1 cellular context compared by ENCODE assay signal in the genomic region with DNA sequence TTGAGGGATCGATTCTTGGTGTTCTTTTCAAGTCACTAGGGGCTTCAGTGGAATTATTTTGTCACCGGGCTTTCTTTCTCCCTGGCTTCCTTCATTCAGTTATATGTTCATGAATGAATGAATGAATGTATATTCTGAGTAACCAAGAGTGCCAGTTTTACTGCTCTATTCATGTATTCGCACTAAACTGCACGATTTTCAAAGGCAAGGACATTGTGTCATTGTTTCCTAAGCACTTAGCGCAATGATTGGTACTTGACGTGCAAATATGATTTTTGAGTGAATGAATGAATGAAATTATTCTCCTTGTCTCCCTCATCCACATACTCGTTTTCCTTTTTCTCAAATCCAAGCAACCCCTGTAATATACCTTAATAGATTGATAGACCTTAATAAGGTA.
TF ChIP-seq lines count a peak whose summit lies in the region.

No MANE protein-coding gene starts in this region.

TF ChIP-seq in GM23338, 12 proteins besides CTCF, POLR2A, EP300 and RAD21 (continued from another document):
- TF ChIP-seq, protein P1, sequence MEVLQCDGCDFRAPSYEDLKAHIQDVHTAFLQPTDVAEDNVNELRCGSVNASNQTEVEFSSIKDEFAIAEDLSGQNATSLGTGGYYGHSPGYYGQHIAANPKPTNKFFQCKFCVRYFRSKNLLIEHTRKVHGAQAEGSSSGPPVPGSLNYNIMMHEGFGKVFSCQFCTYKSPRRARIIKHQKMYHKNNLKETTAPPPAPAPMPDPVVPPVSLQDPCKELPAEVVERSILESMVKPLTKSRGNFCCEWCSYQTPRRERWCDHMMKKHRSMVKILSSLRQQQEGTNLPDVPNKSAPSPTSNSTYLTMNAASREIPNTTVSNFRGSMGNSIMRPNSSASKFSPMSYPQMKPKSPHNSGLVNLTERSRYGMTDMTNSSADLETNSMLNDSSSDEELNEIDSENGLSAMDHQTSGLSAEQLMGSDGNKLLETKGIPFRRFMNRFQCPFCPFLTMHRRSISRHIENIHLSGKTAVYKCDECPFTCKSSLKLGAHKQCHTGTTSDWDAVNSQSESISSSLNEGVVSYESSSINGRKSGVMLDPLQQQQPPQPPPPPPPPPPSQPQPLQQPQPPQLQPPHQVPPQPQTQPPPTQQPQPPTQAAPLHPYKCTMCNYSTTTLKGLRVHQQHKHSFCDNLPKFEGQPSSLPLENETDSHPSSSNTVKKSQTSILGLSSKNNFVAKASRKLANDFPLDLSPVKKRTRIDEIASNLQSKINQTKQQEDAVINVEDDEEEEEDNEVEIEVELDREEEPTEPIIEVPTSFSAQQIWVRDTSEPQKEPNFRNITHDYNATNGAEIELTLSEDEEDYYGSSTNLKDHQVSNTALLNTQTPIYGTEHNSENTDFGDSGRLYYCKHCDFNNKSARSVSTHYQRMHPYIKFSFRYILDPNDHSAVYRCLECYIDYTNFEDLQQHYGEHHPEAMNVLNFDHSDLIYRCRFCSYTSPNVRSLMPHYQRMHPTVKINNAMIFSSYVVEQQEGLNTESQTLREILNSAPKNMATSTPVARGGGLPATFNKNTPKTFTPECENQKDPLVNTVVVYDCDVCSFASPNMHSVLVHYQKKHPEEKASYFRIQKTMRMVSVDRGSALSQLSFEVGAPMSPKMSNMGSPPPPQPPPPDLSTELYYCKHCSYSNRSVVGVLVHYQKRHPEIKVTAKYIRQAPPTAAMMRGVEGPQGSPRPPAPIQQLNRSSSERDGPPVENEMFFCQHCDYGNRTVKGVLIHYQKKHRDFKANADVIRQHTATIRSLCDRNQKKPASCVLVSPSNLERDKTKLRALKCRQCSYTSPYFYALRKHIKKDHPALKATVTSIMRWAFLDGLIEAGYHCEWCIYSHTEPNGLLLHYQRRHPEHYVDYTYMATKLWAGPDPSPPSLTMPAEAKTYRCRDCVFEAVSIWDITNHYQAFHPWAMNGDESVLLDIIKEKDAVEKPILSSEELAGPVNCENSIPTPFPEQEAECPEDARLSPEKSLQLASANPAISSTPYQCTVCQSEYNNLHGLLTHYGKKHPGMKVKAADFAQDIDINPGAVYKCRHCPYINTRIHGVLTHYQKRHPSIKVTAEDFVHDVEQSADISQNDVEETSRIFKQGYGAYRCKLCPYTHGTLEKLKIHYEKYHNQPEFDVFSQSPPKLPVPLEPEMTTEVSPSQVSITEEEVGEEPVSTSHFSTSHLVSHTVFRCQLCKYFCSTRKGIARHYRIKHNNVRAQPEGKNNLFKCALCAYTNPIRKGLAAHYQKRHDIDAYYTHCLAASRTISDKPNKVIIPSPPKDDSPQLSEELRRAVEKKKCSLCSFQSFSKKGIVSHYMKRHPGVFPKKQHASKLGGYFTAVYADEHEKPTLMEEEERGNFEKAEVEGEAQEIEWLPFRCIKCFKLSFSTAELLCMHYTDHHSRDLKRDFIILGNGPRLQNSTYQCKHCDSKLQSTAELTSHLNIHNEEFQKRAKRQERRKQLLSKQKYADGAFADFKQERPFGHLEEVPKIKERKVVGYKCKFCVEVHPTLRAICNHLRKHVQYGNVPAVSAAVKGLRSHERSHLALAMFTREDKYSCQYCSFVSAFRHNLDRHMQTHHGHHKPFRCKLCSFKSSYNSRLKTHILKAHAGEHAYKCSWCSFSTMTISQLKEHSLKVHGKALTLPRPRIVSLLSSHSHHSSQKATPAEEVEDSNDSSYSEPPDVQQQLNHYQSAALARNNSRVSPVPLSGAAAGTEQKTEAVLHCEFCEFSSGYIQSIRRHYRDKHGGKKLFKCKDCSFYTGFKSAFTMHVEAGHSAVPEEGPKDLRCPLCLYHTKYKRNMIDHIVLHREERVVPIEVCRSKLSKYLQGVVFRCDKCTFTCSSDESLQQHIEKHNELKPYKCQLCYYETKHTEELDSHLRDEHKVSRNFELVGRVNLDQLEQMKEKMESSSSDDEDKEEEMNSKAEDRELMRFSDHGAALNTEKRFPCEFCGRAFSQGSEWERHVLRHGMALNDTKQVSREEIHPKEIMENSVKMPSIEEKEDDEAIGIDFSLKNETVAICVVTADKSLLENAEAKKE (CRISPR knock-in tag; IDR thresholded peaks at IDR 0.05): no peak
